ENCODE assay signal across 14 cellular contexts in the genomic region with DNA sequence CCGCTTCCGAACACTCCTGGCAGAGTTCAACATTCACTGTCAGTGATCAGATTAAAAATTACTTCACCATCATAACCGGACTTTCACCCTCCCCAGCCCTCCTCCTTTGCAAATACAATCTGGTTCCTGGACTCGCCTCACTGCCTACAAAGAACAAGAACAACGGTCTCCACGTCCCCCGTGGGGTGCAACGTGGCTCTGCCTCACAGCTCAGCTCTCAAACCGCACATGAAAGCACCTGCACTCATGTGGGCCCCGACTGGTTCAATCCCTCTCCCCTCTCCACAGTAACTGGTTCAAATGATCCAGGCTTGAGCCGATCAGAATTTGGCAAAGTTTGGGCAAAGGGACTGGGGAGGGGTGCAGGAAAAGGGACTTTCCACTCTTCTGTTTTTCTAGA. TPM values are rescaled to one million over a fixed set of nuclear protein-coding genes. Genes with fewer than 3 reads are reported as not detected.
DNase-seq lines count a peak whose midpoint lies in the region; ATAC-seq, FAIRE-seq and TF ChIP-seq lines count a peak whose summit lies in the region.
"Had no signal": no experiment of that assay in that cellular context is flagged by ENCODE, and none has a peak within 500 bp of the region (broad histone marks: within the 10 kb centered on the region; RNA-seq: fewer than 3 reads in every experiment).

No MANE protein-coding gene starts in this region.

- no peaks in the 10 kb centered on the region for H3K9me3 ChIP-seq in kidney (ENCODE audit: control insufficient read depth in 1 of 2, low read length in 2 of 2)
- no peaks in the 10 kb centered on the region for H3K9me3 ChIP-seq in smooth muscle cell (replicated peaks; ENCODE audit: low read depth)
- H3K9me3 ChIP-seq: left lung, ovary, upper lobe of left lung had no signal

- no peak for FAIRE-seq in kidney (lab: Jason Lieb, UNC)

- H3K4me1 ChIP-seq in kidney (ENCODE audit: control insufficient read depth in 1 of 2, insufficient read depth in 1 of 2, low read depth in 1 of 2, low read length in 2 of 2) (peaks cover 8 to 21% of the 10 kb centered on the region in 2 donors), smooth muscle cell (ENCODE audit: low read depth) (no peaks in the 10 kb centered on the region)
- H3K4me1 ChIP-seq: upper lobe of left lung had no signal

- H3K27ac ChIP-seq in VCaP: peak overlapping the region; percentile 90
- H3K27ac ChIP-seq in kidney (ENCODE audit: low read depth in 2 of 2, low read length in 2 of 2): peak overlapping the region; percentile 62 to 71
- peak overlapping the region; percentile 69 for H3K27ac ChIP-seq in smooth muscle cell (ENCODE audit: low read depth)
- H3K27ac ChIP-seq: KMS-11 had no signal

- H3F3A ChIP-seq in smooth muscle cell (ENCODE audit: low read depth): peaks cover 26% of the 10 kb centered on the region

- no peaks in the 10 kb centered on the region for H3K27me3 ChIP-seq in smooth muscle cell (ENCODE audit: low read depth)
- H3K27me3 ChIP-seq: left lung, ovary, upper lobe of left lung had no signal

- 96% methylated on average over 11 of the region's 11 CpGs for WGBS in smooth muscle cell (ENCODE audit: low lambda C conversion rate)

- no peak overlapping the region for H3K9ac ChIP-seq in kidney (ENCODE audit: low read length in 2 of 2)
- H3K9ac ChIP-seq in smooth muscle cell (ENCODE audit: low read depth): no peak overlapping the region
- H3K9ac ChIP-seq: KMS-11 had no signal

- no peaks in the 10 kb centered on the region for H4K20me1 ChIP-seq in smooth muscle cell (ENCODE audit: low read depth)

- TF ChIP-seq CTCF in VCaP (conservative IDR thresholded peaks at IDR 0.05): no peak
- TF ChIP-seq CTCF in kidney (IDR thresholded peaks at IDR 0.05; ENCODE audit: borderline replicate concordance, extremely low read depth, insufficient read depth): no peak
- TF ChIP-seq CTCF in smooth muscle cell (IDR thresholded peaks at IDR 0.05; ENCODE audit: borderline replicate concordance, insufficient read depth, poor library complexity, severe bottlenecking): no peak

- H3K4me3 ChIP-seq in kidney (ENCODE audit: low read length in 2 of 2) (no peak overlapping the region), smooth muscle cell (no peak overlapping the region)
- H3K4me3 ChIP-seq: left lung, ovary, upper lobe of left lung had no signal

- peak; percentile 45 for ATAC-seq in GM18861 (IDR thresholded peaks at IDR 0.05; ENCODE audit: unreplicated experiment)
- no peak for ATAC-seq in activated CD4-positive, CD25-positive, alpha-beta regulatory T cell treated with anti-CD3 and anti-CD28 coated beads, Interleukin-2, amount 50 U/mL, for 24 hours
- no peak for ATAC-seq in GM18870 (IDR thresholded peaks at IDR 0.05; ENCODE audit: unreplicated experiment)
- ATAC-seq: left lung had no signal

- H2AFZ ChIP-seq in smooth muscle cell (ENCODE audit: low read depth): no peak overlapping the region

- H3K79me2 ChIP-seq in smooth muscle cell (ENCODE audit: low read depth): peaks cover 4% of the 10 kb centered on the region

- intact Hi-C loops in kidney (cut with DNase I): no loop called here

- peak; percentile 57 for DNase-seq in kidney
- no peak for DNase-seq in smooth muscle cell (lab: John Stamatoyannopoulos, UW; ENCODE audit: unreplicated experiment)
- no peak for DNase-seq in hepatic stellate cell (ENCODE audit: low spot score)
- DNase-seq in OCI-M2 (lab: John Stamatoyannopoulos, UW; ENCODE audit: unreplicated experiment): no peak
- DNase-seq: activated CD4-positive, alpha-beta T cell treated with anti-CD3 and anti-CD28 coated beads for 1 hour; HFFc6; left lung; ovary; upper lobe of left lung had no signal

- H3K36me3 ChIP-seq in kidney (ENCODE audit: control insufficient read depth in 1 of 2, insufficient read depth in 2 of 2, low read length in 2 of 2) (peaks cover 15 to 50% of the 10 kb centered on the region in 2 donors), smooth muscle cell (ENCODE audit: low read depth) (no peaks in the 10 kb centered on the region)
- H3K36me3 ChIP-seq: ovary had no signal

- H3K4me2 ChIP-seq in smooth muscle cell: no peak overlapping the region
- H3K4me2 ChIP-seq: KMS-11 had no signal

RNA-seq across cellular contexts. Expression of a gene that starts 21.0 kb away (rescaled TPM):
- total RNA-seq in kidney (47.7 TPM), smooth muscle cell (12.6 and 22.6 TPM in 2 replicates)
- polyA plus RNA-seq in kidney (ENCODE audit: insufficient read depth, low read depth, low replicate concordance) (95.1 TPM), smooth muscle cell (26.4 and 34.7 TPM in 2 replicates)

RNA-seq across cellular contexts. Expression of a gene that starts 39.3 kb away (rescaled TPM):
- total RNA-seq in kidney (58.8 TPM), smooth muscle cell (123 and 132 TPM in 2 replicates)
- polyA plus RNA-seq in kidney (ENCODE audit: insufficient read depth, low read depth, low replicate concordance) (3.9 TPM), smooth muscle cell (15.4 and 24.3 TPM in 2 replicates)
